Comparison of ENCODE assay signal across 25 cellular contexts in genomic region chr2:28909655-28910054, GRCh38.
"Had no signal": no experiment of that assay in that cellular context is flagged by ENCODE, and none has a peak within 500 bp of the region (broad histone marks: within the 10 kb centered on the region; RNA-seq: fewer than 3 reads in every experiment).

No MANE protein-coding gene starts in this region.

- H3K9me3 ChIP-seq: esophagus squamous epithelium, gastroesophageal sphincter, left ventricle myocardium inferior, lower lobe of right lung, pancreas, tibial artery, upper lobe of right lung, vagina had no signal

- H3K4me1 Mint-ChIP-seq: nephron had no signal

- H3K9me3 Mint-ChIP-seq: naive B cell; nephron; stimulated activated naive CD8-positive, alpha-beta T cell treated with anti-CD3 and anti-CD28 coated beads, Interleukin-15, Interleukin-2, amounts not matched to agents 100 ng/mL and 50 ng/mL, for 24 hours had no signal

- H3K4me2 ChIP-seq: smooth muscle cell had no signal

- H3K27ac ChIP-seq: dorsolateral prefrontal cortex, epithelial cell of prostate, esophagus squamous epithelium, gastroesophageal sphincter, left ventricle myocardium inferior, lower lobe of right lung, pancreas, tibial artery, upper lobe of right lung, vagina had no signal

- H3K27ac Mint-ChIP-seq: nephron had no signal

- H3K27me3 Mint-ChIP-seq: naive B cell; progenitor cell of endocrine pancreas; stimulated activated naive CD8-positive, alpha-beta T cell treated with anti-CD3 and anti-CD28 coated beads, Interleukin-15, Interleukin-2, amounts not matched to agents 100 ng/mL and 50 ng/mL, for 24 hours had no signal

- H3K4me3 Mint-ChIP-seq: naive B cell; nephron; stimulated activated naive CD8-positive, alpha-beta T cell treated with anti-CD3 and anti-CD28 coated beads, Interleukin-15, Interleukin-2, amounts not matched to agents 100 ng/mL and 50 ng/mL, for 24 hours had no signal

- ATAC-seq: gastroesophageal sphincter, left cardiac atrium, lower lobe of right lung, pancreas, right cardiac atrium, upper lobe of right lung had no signal

- H3K4me3 ChIP-seq: dorsolateral prefrontal cortex, esophagus squamous epithelium, gastroesophageal sphincter, left ventricle myocardium inferior, lower lobe of right lung, pancreas, smooth muscle cell, tibial artery, upper lobe of right lung, vagina had no signal

- FAIRE-seq: kidney, pancreas had no signal

- H3K4me1 ChIP-seq: esophagus squamous epithelium, left ventricle myocardium inferior, lower lobe of right lung, vagina had no signal

- H3K27me3 ChIP-seq: dorsolateral prefrontal cortex, esophagus squamous epithelium, gastroesophageal sphincter, pancreas, tibial artery, upper lobe of right lung, vagina had no signal

- DNase-seq: cortex of kidney; dorsolateral prefrontal cortex; effector memory CD4-positive, alpha-beta T cell; esophagus squamous epithelium; foreskin fibroblast; glutamatergic neuron; kidney; left cardiac atrium; left ventricle myocardium inferior; lower lobe of right lung; mesenchymal stem cell; naive B cell; occipital lobe; pancreas; right cardiac atrium; stimulated activated CD4-positive, alpha-beta T cell treated with anti-CD3 and anti-CD28 coated beads, Interleukin-2, amount 100 ng/mL, for 48 hours; tibial artery; upper lobe of right lung had no signal
